In genomic region chr21:32921632-32922230, GRCh38 we compare ENCODE assay signal across 9 cellular contexts.
DNase-seq lines count a peak whose midpoint lies in the region; ATAC-seq and TF ChIP-seq lines count a peak whose summit lies in the region.
"Had no signal": no experiment of that assay in that cellular context is flagged by ENCODE, and none has a peak within 500 bp of the region (broad histone marks: within the 10 kb centered on the region; RNA-seq: fewer than 3 reads in every experiment).

No MANE protein-coding gene starts in this region.

- ATAC-seq in left lung (peak; percentile 57), GM18867 (IDR thresholded peaks at IDR 0.05; ENCODE audit: unreplicated experiment) (no peak), GM19452 (IDR thresholded peaks at IDR 0.05; ENCODE audit: unreplicated experiment) (no peak), GM21381 (IDR thresholded peaks at IDR 0.05; ENCODE audit: unreplicated experiment) (no peak)

- no peaks in the 10 kb centered on the region for H3K4me1 ChIP-seq in left lung
- H3K4me1 ChIP-seq: thyroid gland had no signal

- H3K9me3 ChIP-seq in left lung: peaks cover 0 to 25% of the 10 kb centered on the region in 2 donors
- H3K9me3 ChIP-seq: thyroid gland had no signal

- H3K27me3 ChIP-seq in left lung: no peaks in the 10 kb centered on the region
- H3K27me3 ChIP-seq: thyroid gland had no signal

- no peak for TF ChIP-seq POLR2A in NB4 (IDR thresholded peaks at IDR 0.05; ENCODE audit: extremely low read depth, insufficient read length)

- H3K4me3 ChIP-seq in NB4 (ENCODE audit: low read depth, low read length) (no peak overlapping the region), left lung (no peak overlapping the region)
- H3K4me3 ChIP-seq: thyroid gland had no signal

- DNase-seq in Daoy (ENCODE audit: low read depth) (peak; percentile 31), NB4 (ENCODE audit: low read depth) (peak; percentile 48), left lung (peak in 1 of 2 donors; percentile 87), posterior vena cava (ENCODE audit: low spot score) (no peak)
- peak; percentile 48 for DNase-seq in activated naive CD4-positive, alpha-beta T cell treated with Interleukin-2 at 50 U/mL for 16 hours

- H3K27ac ChIP-seq in left lung: no peak overlapping the region
- H3K27ac ChIP-seq: thyroid gland had no signal

- no peaks in the 10 kb centered on the region for H3K36me3 ChIP-seq in left lung
- H3K36me3 ChIP-seq: thyroid gland had no signal

- peak; percentile 80 for TF ChIP-seq CTCF in NB4 (IDR thresholded peaks at IDR 0.05; ENCODE audit: low read depth, low read length)
- peak; percentile 26 to 60 for TF ChIP-seq CTCF in left lung (IDR thresholded peaks at IDR 0.05)

- intact Hi-C loops in left lung (cut with DNase I) (no loop called here), posterior vena cava (cut with DNase I) (no loop called here)
